Comparison of ENCODE assay signal across 9 cellular contexts in genomic region chr1:44777969-44778635, GRCh38. TPM values are rescaled to one million over a fixed set of nuclear protein-coding genes. Genes with fewer than 3 reads are reported as not detected.
DNase-seq lines count a peak whose midpoint lies in the region; TF ChIP-seq lines count a peak whose summit lies in the region.
"Had no signal": no experiment of that assay in that cellular context is flagged by ENCODE, and none has a peak within 500 bp of the region (broad histone marks: within the 10 kb centered on the region; RNA-seq: fewer than 3 reads in every experiment).

No MANE protein-coding gene starts in this region.

- DNase-seq in AG10803 (ENCODE audit: low read depth) (no peak), GM23248 (no peak), hepatocyte (ENCODE audit: low spot score) (no peak), HuH-7 (ENCODE audit: low spot score) (no peak), ureter (ENCODE audit: low spot score) (no peak), NCI-H69 (lab: John Stamatoyannopoulos, UW) (no peak), midbrain (lab: John Stamatoyannopoulos, UW) (no peak)

- peak overlapping the region; percentile 23 for H3K4me2 ChIP-seq in GM23248 (ENCODE audit: unreplicated experiment)
- peak overlapping the region; percentile 90 for H3K4me2 ChIP-seq in hepatocyte

- no peak for TF ChIP-seq CTCF in AG10803 (conservative IDR thresholded peaks at IDR 0.05; ENCODE audit: low read length)
- TF ChIP-seq CTCF in VCaP (conservative IDR thresholded peaks at IDR 0.05) = no peak
- TF ChIP-seq CTCF in hepatocyte (IDR thresholded peaks at IDR 0.05; ENCODE audit: poor library complexity) = no peak

- peaks cover 67% of the 10 kb centered on the region for H3F3A ChIP-seq in GM23248 (ENCODE audit: insufficient read depth)

- WGBS in GM23248 (ENCODE audit: low coverage in 1 of 2, low lambda C conversion rate in 2 of 2, missing lambda C conversion rate in 2 of 2), 2 experiments = 79 to 80% methylated on average over 13 of the region's 13 CpGs
- 86% methylated on average over 13 of the region's 13 CpGs for WGBS in hepatocyte (ENCODE audit: low lambda C conversion rate, missing lambda C conversion rate)

- in situ Hi-C loops in GM23248 (cut with MboI) = no loop called here

- H3K27ac ChIP-seq in GM23248 (no peak overlapping the region), VCaP (peak overlapping the region; percentile 90), hepatocyte (no peak overlapping the region)

- H3K4me3 ChIP-seq in AG10803 (ENCODE audit: low read length) (peak overlapping the region; percentile 20; the same call in 1 of the 2 replicates), GM23248 (peak overlapping the region; percentile 80; the same call in 1 of the 2 replicates), hepatocyte (no peak overlapping the region)

- H3K27me3 ChIP-seq in GM23248 (replicated peaks; ENCODE audit: insufficient read depth) (no peaks in the 10 kb centered on the region), hepatocyte (no peaks in the 10 kb centered on the region)

- H2AFZ ChIP-seq in GM23248 = no peak overlapping the region
- H2AFZ ChIP-seq in hepatocyte = no peak overlapping the region

- H3K9me3 ChIP-seq in GM23248 (ENCODE audit: low read depth) (no peaks in the 10 kb centered on the region), hepatocyte (ENCODE audit: low read depth) (no peaks in the 10 kb centered on the region)

- H3K36me3 ChIP-seq in GM23248 (ENCODE audit: low read depth) (peaks cover 45% of the 10 kb centered on the region), hepatocyte (replicated peaks; ENCODE audit: insufficient read depth, low read depth) (no peaks in the 10 kb centered on the region)

- H3K79me2 ChIP-seq in GM23248 (ENCODE audit: insufficient read depth) (peaks cover 55% of the 10 kb centered on the region), hepatocyte (peaks cover 34% of the 10 kb centered on the region)

- 0 out of 2 replicates have a peak overlapping the region, but pooled peaks have one; percentile 95 for H3K9ac ChIP-seq in GM23248

- H4K20me1 ChIP-seq in GM23248 (ENCODE audit: insufficient read depth) = peaks cover 9% of the 10 kb centered on the region; the same call in 1 of the 2 replicates
- peaks cover 25% of the 10 kb centered on the region for H4K20me1 ChIP-seq in hepatocyte (ENCODE audit: insufficient read depth, poor library complexity, severe bottlenecking)

- H3K4me1 ChIP-seq in GM23248 (ENCODE audit: insufficient read depth) (peaks cover 20% of the 10 kb centered on the region), hepatocyte (ENCODE audit: insufficient read depth) (peaks cover 6% of the 10 kb centered on the region)

- H3K9me2 ChIP-seq in GM23248 (ENCODE audit: insufficient read depth) (no peaks in the 10 kb centered on the region), hepatocyte (replicated peaks; ENCODE audit: insufficient read depth) (no peaks in the 10 kb centered on the region)

RNA-seq across cellular contexts. Expression of gene RPS8, which starts 2.8 kb away (rescaled TPM):
- 1,375 and 2,062 TPM in 2 replicates for total RNA-seq in GM23248 (2014; rRNA removed; shearing (Covaris generic))
- polyA plus RNA-seq in GM23248 (2016; fragmentation: Nextera tagmentation; extraction: Ambion mirVana) (570 and 596 TPM in 2 replicates), hepatocyte (481 and 503 TPM in 2 replicates)
- total RNA-seq in hepatocyte (2,179 and 2,550 TPM in 2 replicates), ureter (2,312 TPM)

RNA-seq across cellular contexts. Expression of gene BEST4, which starts 9.9 kb away (rescaled TPM):
- 0.32 and 0.76 TPM in 2 replicates for total RNA-seq in GM23248 (2014; rRNA removed; shearing (Covaris generic))
- polyA plus RNA-seq in GM23248 (2016; fragmentation: Nextera tagmentation; extraction: Ambion mirVana) (0.30 and 0.31 TPM in 2 replicates), hepatocyte (0.48 and 2.2 TPM in 2 replicates)
- total RNA-seq in hepatocyte (0.72 and 0.83 TPM in 2 replicates), ureter (0.36 TPM)
- total RNA-seq: esophagus mucosa had no signal

RNA-seq across cellular contexts. Expression of gene PLK3, which starts 22.1 kb away (rescaled TPM):
- total RNA-seq in GM23248 (2014; rRNA removed; shearing (Covaris generic)) = 28.5 and 30.7 TPM in 2 replicates
- polyA plus RNA-seq in GM23248 (2016; fragmentation: Nextera tagmentation; extraction: Ambion mirVana) = 29.8 and 30.2 TPM in 2 replicates
- total RNA-seq in hepatocyte = 8.9 and 18.2 TPM in 2 replicates
- 38.7 and 40.1 TPM in 2 replicates for polyA plus RNA-seq in hepatocyte
- total RNA-seq in ureter = 14.4 TPM

RNA-seq across cellular contexts. Expression of gene DYNLT4, which starts 29.0 kb away (rescaled TPM):
- total RNA-seq in GM23248 (2014; rRNA removed; shearing (Covaris generic)) = not detected in 2 replicates
- polyA plus RNA-seq in GM23248 (2016; fragmentation: Nextera tagmentation; extraction: Ambion mirVana) = 0.52 and 0.59 TPM in 2 replicates
- total RNA-seq in hepatocyte = 0.30 and 1.6 TPM in 2 replicates
- polyA plus RNA-seq in hepatocyte = 2.2 and 3.0 TPM in 2 replicates
- 0.52 TPM for total RNA-seq in ureter
- total RNA-seq: esophagus mucosa had no signal

RNA-seq across cellular contexts. Expression of gene BTBD19, which starts 30.2 kb away (rescaled TPM):
- 8.0 and 12.0 TPM in 2 replicates for total RNA-seq in GM23248 (2014; rRNA removed; shearing (Covaris generic))
- 9.4 and 12.1 TPM in 2 replicates for polyA plus RNA-seq in GM23248 (2016; fragmentation: Nextera tagmentation; extraction: Ambion mirVana)
- 4.8 and 5.5 TPM in 2 replicates for total RNA-seq in hepatocyte
- 16.8 and 20.6 TPM in 2 replicates for polyA plus RNA-seq in hepatocyte
- 8.7 TPM for total RNA-seq in ureter
